ENCODE assay signal across 10 cellular contexts in the genomic region with DNA sequence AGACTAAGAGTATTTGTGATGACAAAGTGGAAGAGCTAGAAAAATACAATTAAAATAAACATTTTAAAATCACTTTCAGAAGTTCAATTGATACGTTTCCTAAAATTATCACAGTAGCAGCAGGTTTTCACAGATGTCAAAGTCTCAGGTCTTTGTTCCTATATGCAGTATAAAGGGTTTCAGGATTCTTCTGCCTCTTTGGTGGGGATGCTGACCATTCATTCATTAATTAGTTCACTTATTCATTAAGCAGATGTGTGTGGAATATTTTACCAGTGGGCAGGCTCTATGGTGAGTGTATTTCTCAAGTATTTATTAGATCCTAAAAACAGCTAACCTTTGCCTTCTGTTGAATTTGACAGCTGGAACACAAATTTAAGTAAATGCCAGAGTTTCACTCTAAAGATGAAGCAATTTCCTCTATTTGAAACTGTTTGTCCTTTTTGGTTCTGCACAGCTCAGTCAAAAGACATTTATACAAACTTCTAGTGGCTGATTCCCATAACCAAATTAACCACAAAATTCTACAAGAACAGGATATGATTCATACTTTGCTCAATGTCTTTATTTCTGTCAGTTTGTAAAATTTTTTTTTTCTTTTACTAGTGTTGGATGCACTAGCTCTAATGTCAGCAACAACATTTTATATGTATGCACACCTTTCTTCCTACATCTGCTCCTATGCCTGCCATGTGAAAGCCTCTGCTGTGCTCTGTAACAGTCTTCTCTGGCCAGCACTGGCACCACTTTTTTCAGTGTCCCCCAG.
DNase-seq lines count a peak whose midpoint lies in the region; ATAC-seq, FAIRE-seq and TF ChIP-seq lines count a peak whose summit lies in the region.
"Had no signal": no experiment of that assay in that cellular context is flagged by ENCODE, and none has a peak within 500 bp of the region (broad histone marks: within the 10 kb centered on the region; RNA-seq: fewer than 3 reads in every experiment).

No MANE protein-coding gene starts in this region.

- H3K27ac Mint-ChIP-seq in activated CD4-positive, alpha-beta memory T cell treated with anti-CD3 and anti-CD28 coated beads, Interleukin-2, amount 10 ng/mL, durations not matched to agents 7 days and 5 days, result peak overlapping the region; percentile 13
- H3K27ac Mint-ChIP-seq in activated CD4-positive, alpha-beta memory T cell treated with anti-CD3 and anti-CD28 coated beads for 36 hours, result no peak overlapping the region
- H3K27ac Mint-ChIP-seq: IgD-negative memory B cell had no signal

- H3K4me3 ChIP-seq in upper lobe of left lung (no peak overlapping the region), vagina (no peak overlapping the region)

- H3K27ac ChIP-seq in RWPE1 (peak overlapping the region; percentile 87; the same call in 1 of the 2 replicates), upper lobe of left lung (peak overlapping the region in 3 of 4 donors; percentile 33 to 74 (median 46)), vagina (no peak overlapping the region)
- H3K27ac ChIP-seq: C4-2B had no signal

- H3K9me3 ChIP-seq in upper lobe of left lung (no peaks in the 10 kb centered on the region), vagina (no peaks in the 10 kb centered on the region)

- peak; percentile 26 to 84 for ATAC-seq in upper lobe of left lung (ENCODE audit: low FRiP score in 2 of 2)

- H3K27me3 ChIP-seq in upper lobe of left lung, result no peaks in the 10 kb centered on the region
- H3K27me3 ChIP-seq in vagina, result no peaks in the 10 kb centered on the region

- H3K36me3 ChIP-seq in upper lobe of left lung, result no peaks in the 10 kb centered on the region
- no peaks in the 10 kb centered on the region for H3K36me3 ChIP-seq in vagina

- intact Hi-C loops in activated CD4-positive, alpha-beta memory T cell treated with anti-CD3 and anti-CD28 coated beads for 36 hours (cut with micrococcal nuclease), result no loop called here
- intact Hi-C loops in vagina (cut with DNase I), result no loop called here

- H3K4me1 ChIP-seq in upper lobe of left lung (peaks cover 0 to 7% (median 4%) of the 10 kb centered on the region in 4 donors), vagina (peaks cover 5% of the 10 kb centered on the region)

- H3K4me1 Mint-ChIP-seq in activated CD4-positive, alpha-beta memory T cell treated with anti-CD3 and anti-CD28 coated beads, Interleukin-2, amount 10 ng/mL, durations not matched to agents 7 days and 5 days, result peaks cover 15% of the 10 kb centered on the region
- H3K4me1 Mint-ChIP-seq in activated CD4-positive, alpha-beta memory T cell treated with anti-CD3 and anti-CD28 coated beads for 36 hours (ENCODE audit: low read depth), result no peaks in the 10 kb centered on the region
- H3K4me1 Mint-ChIP-seq: IgD-negative memory B cell had no signal

- TF ChIP-seq CTCF in RWPE1 (conservative IDR thresholded peaks at IDR 0.05; ENCODE audit: low read depth) (no peak), upper lobe of left lung (IDR thresholded peaks at IDR 0.05) (no peak), vagina (IDR thresholded peaks at IDR 0.05) (no peak)

- TF ChIP-seq POLR2A in upper lobe of left lung (IDR thresholded peaks at IDR 0.05) (no peak), GM12891 (IDR thresholded peaks at IDR 0.05; ENCODE audit: low read depth, low read length) (no peak), vagina (IDR thresholded peaks at IDR 0.05) (no peak)

- no peaks in the 10 kb centered on the region for H3K36me3 Mint-ChIP-seq in activated CD4-positive, alpha-beta memory T cell treated with anti-CD3 and anti-CD28 coated beads, Interleukin-2, amount 10 ng/mL, durations not matched to agents 7 days and 5 days (ENCODE audit: low read depth)
- no peaks in the 10 kb centered on the region for H3K36me3 Mint-ChIP-seq in activated CD4-positive, alpha-beta memory T cell treated with anti-CD3 and anti-CD28 coated beads for 36 hours
- H3K36me3 Mint-ChIP-seq: IgD-negative memory B cell had no signal

- no peak overlapping the region for H3K4me3 Mint-ChIP-seq in activated CD4-positive, alpha-beta memory T cell treated with anti-CD3 and anti-CD28 coated beads, Interleukin-2, amount 10 ng/mL, durations not matched to agents 7 days and 5 days
- H3K4me3 Mint-ChIP-seq in activated CD4-positive, alpha-beta memory T cell treated with anti-CD3 and anti-CD28 coated beads for 36 hours, result no peak overlapping the region

- CTCF ChIA-PET in activated CD4-positive, alpha-beta memory T cell treated with anti-CD3 and anti-CD28 coated beads, Interleukin-2, amount 10 ng/mL, durations not matched to agents 7 days and 5 days (lab: Charles Lee), result no interaction called here
- CTCF ChIA-PET in activated CD4-positive, alpha-beta memory T cell treated with anti-CD3 and anti-CD28 coated beads for 36 hours (lab: Charles Lee), result no interaction called here
- CTCF ChIA-PET in RWPE1 (lab: Yijun Ruan, JAX), result no interaction called here

- no peak for TF ChIP-seq EP300 in upper lobe of left lung (IDR thresholded peaks at IDR 0.05)

- H3K9me3 Mint-ChIP-seq in activated CD4-positive, alpha-beta memory T cell treated with anti-CD3 and anti-CD28 coated beads, Interleukin-2, amount 10 ng/mL, durations not matched to agents 7 days and 5 days, result peaks cover 3% of the 10 kb centered on the region
- H3K9me3 Mint-ChIP-seq in activated CD4-positive, alpha-beta memory T cell treated with anti-CD3 and anti-CD28 coated beads for 36 hours, result no peaks in the 10 kb centered on the region

- no peak for DNase-seq in activated CD4-positive, alpha-beta memory T cell treated with anti-CD3 and anti-CD28 coated beads, Interleukin-2, amount 10 ng/mL, durations not matched to agents 7 days and 5 days
- DNase-seq in activated CD4-positive, alpha-beta memory T cell treated with anti-CD3 and anti-CD28 coated beads for 36 hours, result no peak
- DNase-seq in RWPE1 (ENCODE audit: low spot score), result peak; percentile 76
- DNase-seq in fibroblast of the conjunctiva (ENCODE audit: low read depth), result peak; percentile 87
- DNase-seq in upper lobe of left lung, result no peak
- no peak for DNase-seq in NCI-H1436 treated with DMSO at 0.1 percent for 48 hours (lab: John Stamatoyannopoulos, UW)
- no peak for DNase-seq in GM12891 (ENCODE audit: insufficient read length, low spot score)
- DNase-seq in vagina (ENCODE audit: extremely low spot score in 2 of 2), result no peak

- no peak for FAIRE-seq in GM12891 (lab: Jason Lieb, UNC)

- 39 to 57% methylated on average over 1 of the region's 1 CpG for WGBS in upper lobe of left lung, 2 donors

- POLR2A ChIA-PET in activated CD4-positive, alpha-beta memory T cell treated with anti-CD3 and anti-CD28 coated beads, Interleukin-2, amount 10 ng/mL, durations not matched to agents 7 days and 5 days (lab: Charles Lee), result no interaction called here
- POLR2A ChIA-PET in activated CD4-positive, alpha-beta memory T cell treated with anti-CD3 and anti-CD28 coated beads for 36 hours (lab: Charles Lee), result no interaction called here
- POLR2A ChIA-PET in RWPE1 (lab: Yijun Ruan, JAX; ENCODE audit: low non-redundant PET), result no interaction called here

- no peaks in the 10 kb centered on the region for H3K27me3 Mint-ChIP-seq in activated CD4-positive, alpha-beta memory T cell treated with anti-CD3 and anti-CD28 coated beads, Interleukin-2, amount 10 ng/mL, durations not matched to agents 7 days and 5 days
- H3K27me3 Mint-ChIP-seq in activated CD4-positive, alpha-beta memory T cell treated with anti-CD3 and anti-CD28 coated beads for 36 hours, result no peaks in the 10 kb centered on the region
- H3K27me3 Mint-ChIP-seq: IgD-negative memory B cell had no signal

TF ChIP-seq in GM12891, 5 proteins besides CTCF, POLR2A, EP300 and RAD21:
- no peak for TF ChIP-seq SPI1 (IDR thresholded peaks at IDR 0.05; ENCODE audit: low read depth, low read length)
- TF ChIP-seq TAF1 (IDR thresholded peaks at IDR 0.05; ENCODE audit: low read depth, low read length), result no peak
- no peak for TF ChIP-seq PAX5 (IDR thresholded peaks at IDR 0.05; ENCODE audit: insufficient read depth, low read length, severe bottlenecking)
- TF ChIP-seq POU2F2 (IDR thresholded peaks at IDR 0.05; ENCODE audit: low read depth, low read length), result no peak
- TF ChIP-seq POLR2AphosphoS5 (IDR thresholded peaks at IDR 0.05; ENCODE audit: low read depth, low read length), result no peak
TF ChIP-seq in GM12891: peak in this region for 0.

Comparison
In these comparisons a context has a peak if more than half of its experiments do, and no peak if none do; other contexts are left out.
1. DNase-seq: peak in RWPE1 (single experiment) and fibroblast of the conjunctiva (single experiment); none in activated CD4-positive, alpha-beta memory T cell treated with anti-CD3 and anti-CD28 coated beads, Interleukin-2, amount 10 ng/mL, durations not matched to agents 7 days and 5 days (single experiment), activated CD4-positive, alpha-beta memory T cell treated with anti-CD3 and anti-CD28 coated beads for 36 hours (single experiment), upper lobe of left lung (0 of 2), NCI-H1436 treated with DMSO at 0.1 percent for 48 hours (single experiment), GM12891 (single experiment) and vagina (0 of 2).